10 cellular contexts compared by ENCODE assay signal in genomic region chr2:182915369-182916326, GRCh38. TPM values are rescaled to one million over a fixed set of nuclear protein-coding genes. Genes with fewer than 3 reads are reported as not detected.
DNase-seq lines count a peak whose midpoint lies in the region; ATAC-seq lines count a peak whose summit lies in the region.
"Had no signal": no experiment of that assay in that cellular context is flagged by ENCODE, and none has a peak within 500 bp of the region (broad histone marks: within the 10 kb centered on the region; RNA-seq: fewer than 3 reads in every experiment).

No MANE protein-coding gene starts in this region.

- H3K4me1 ChIP-seq in adipocyte (ENCODE audit: control insufficient read depth, insufficient read depth, low read length) = peaks cover 41% of the 10 kb centered on the region
- H3K4me1 ChIP-seq in effector memory CD4-positive, alpha-beta T cell (ENCODE audit: control insufficient read depth, insufficient read depth, low read length, poor library complexity, severe bottlenecking) = no peaks in the 10 kb centered on the region

- no peaks in the 10 kb centered on the region for H3K27me3 ChIP-seq in adipocyte (replicated peaks; ENCODE audit: control insufficient read depth, insufficient read depth, low read length)
- H3K27me3 ChIP-seq in effector memory CD4-positive, alpha-beta T cell (replicated peaks; ENCODE audit: control insufficient read depth, insufficient read depth, low read length, poor library complexity, severe bottlenecking) = no peaks in the 10 kb centered on the region
- H3K27me3 ChIP-seq: BLaER1 treated with 17β-estradiol and CSF1 and Interleukin-3, amounts not matched to agents 10 nM and 100 nM had no signal

- H3K4me3 ChIP-seq in adipocyte (ENCODE audit: low read length) = no peak overlapping the region
- H3K4me3 ChIP-seq in effector memory CD4-positive, alpha-beta T cell (ENCODE audit: insufficient read depth, low read depth, low read length, poor library complexity, severe bottlenecking) = no peak overlapping the region
- H3K4me3 ChIP-seq: BLaER1 treated with 17β-estradiol and CSF1 and Interleukin-3, amounts not matched to agents 10 nM and 100 nM had no signal

- no peak for ATAC-seq in HG03045 (IDR thresholded peaks at IDR 0.05; ENCODE audit: unreplicated experiment)

- peak; percentile 91 for DNase-seq in A172 (ENCODE audit: low spot score)
- peak; percentile 36 for DNase-seq in HPDE6-E6E7 (ENCODE audit: extremely low spot score)
- peak; percentile 75 for DNase-seq in adipocyte (ENCODE audit: low read depth)
- peak; percentile 55 for DNase-seq in hepatic stellate cell (ENCODE audit: low spot score)
- DNase-seq in effector memory CD4-positive, alpha-beta T cell = no peak
- DNase-seq in activated CD4-positive, CD25-positive, alpha-beta regulatory T cell treated with anti-CD3 and anti-CD28 coated beads, Interleukin-2, amount 50 U/mL, for 72 hours = no peak
- no peak for DNase-seq in activated T-cell treated with anti-CD3 and anti-CD28 coated beads, Interleukin-2, amount 50 U/mL, for 1 hour
- DNase-seq: activated effector memory CD4-positive, alpha-beta T cell treated with anti-CD3 and anti-CD28 coated beads, Interleukin-2, amount 50 U/mL, for 16 hours had no signal

- H3K36me3 ChIP-seq in adipocyte (ENCODE audit: control insufficient read depth, insufficient read depth, low read length, severe bottlenecking) = peaks cover 63% of the 10 kb centered on the region
- no peaks in the 10 kb centered on the region for H3K36me3 ChIP-seq in effector memory CD4-positive, alpha-beta T cell (ENCODE audit: control insufficient read depth, insufficient read depth, low read length)
- H3K36me3 ChIP-seq: BLaER1 treated with 17β-estradiol and CSF1 and Interleukin-3, amounts not matched to agents 10 nM and 100 nM had no signal

- no peak overlapping the region for H3K27ac ChIP-seq in effector memory CD4-positive, alpha-beta T cell (ENCODE audit: insufficient read depth, low read length, poor library complexity, severe bottlenecking)
- H3K27ac ChIP-seq: BLaER1 treated with 17β-estradiol and CSF1 and Interleukin-3, amounts not matched to agents 10 nM and 100 nM had no signal

- no peak overlapping the region for H3K9ac ChIP-seq in adipocyte (ENCODE audit: low read length)
- H3K9ac ChIP-seq: BLaER1 treated with 17β-estradiol and CSF1 and Interleukin-3, amounts not matched to agents 10 nM and 100 nM had no signal

- no peaks in the 10 kb centered on the region for H3K9me3 ChIP-seq in adipocyte (ENCODE audit: control insufficient read depth, low read length)
- no peaks in the 10 kb centered on the region for H3K9me3 ChIP-seq in effector memory CD4-positive, alpha-beta T cell (ENCODE audit: control insufficient read depth, low read length)

RNA-seq across cellular contexts. Expression of gene FRZB, which starts 49.2 kb away (rescaled TPM):
- 0.31 and 0.74 TPM in 2 replicates for total RNA-seq in A172 (2014; rRNA removed; shearing (Covaris generic))

Comparison
In these comparisons a context has a peak if more than half of its experiments do, and no peak if none do; other contexts are left out.
1. DNase-seq: peak in A172 (single experiment), HPDE6-E6E7 (single experiment), adipocyte (single experiment) and hepatic stellate cell (single experiment); none in effector memory CD4-positive, alpha-beta T cell (0 of 3), activated CD4-positive, CD25-positive, alpha-beta regulatory T cell treated with anti-CD3 and anti-CD28 coated beads, Interleukin-2, amount 50 U/mL, for 72 hours (single experiment) and activated T-cell treated with anti-CD3 and anti-CD28 coated beads, Interleukin-2, amount 50 U/mL, for 1 hour (single experiment).